Comparison of ENCODE assay signal across 23 cellular contexts in the genomic region with DNA sequence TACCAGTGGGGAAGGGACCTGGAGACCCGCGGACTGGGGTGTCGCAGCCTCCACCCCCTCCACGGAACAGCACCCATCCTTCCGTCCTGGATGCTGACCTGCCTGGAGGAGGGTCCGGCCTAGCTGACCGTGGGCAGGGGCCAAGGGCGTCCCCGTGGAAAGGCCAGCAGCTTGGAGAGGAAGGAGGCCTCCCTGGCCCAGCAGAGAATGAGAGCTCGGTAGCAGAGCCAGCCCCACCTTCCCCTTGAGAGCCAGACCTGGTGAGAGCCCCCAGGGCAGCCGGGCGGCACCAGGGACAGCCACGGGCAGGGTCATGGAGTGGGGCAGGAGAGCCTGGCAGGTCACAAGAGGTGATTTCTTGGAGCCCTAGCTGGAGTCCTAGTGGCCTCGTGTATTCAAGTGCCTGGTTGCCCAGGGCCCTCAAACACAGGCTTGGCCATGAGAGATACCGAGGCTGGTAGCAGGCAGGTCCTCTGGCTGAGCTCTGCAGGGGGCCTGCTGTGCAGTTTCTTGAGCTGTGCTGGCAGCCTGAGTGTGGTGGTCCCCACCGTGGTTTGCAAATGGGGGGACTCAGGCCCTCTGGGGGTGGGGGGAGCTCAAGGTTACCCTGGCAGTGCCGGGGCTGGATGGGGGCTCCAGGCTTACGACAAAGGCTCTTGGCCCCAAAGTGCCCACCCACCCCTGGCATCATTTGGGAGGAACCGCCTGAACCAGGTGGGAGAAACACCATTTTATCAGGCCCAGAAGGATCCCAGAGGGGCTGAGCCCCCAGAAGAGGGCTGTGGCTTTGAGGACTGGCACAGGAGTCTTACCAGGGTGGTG. TPM values are rescaled to one million over a fixed set of nuclear protein-coding genes. Genes with fewer than 3 reads are reported as not detected.
DNase-seq lines count a peak whose midpoint lies in the region; ATAC-seq and TF ChIP-seq lines count a peak whose summit lies in the region.
"Had no signal": no experiment of that assay in that cellular context is flagged by ENCODE, and none has a peak within 500 bp of the region (broad histone marks: within the 10 kb centered on the region; RNA-seq: fewer than 3 reads in every experiment).

No MANE protein-coding gene starts in this region.

- no peaks in the 10 kb centered on the region for H3K27me3 ChIP-seq in right cardiac atrium (ENCODE audit: control insufficient read depth, insufficient read depth)
- H3K27me3 ChIP-seq in left ventricle myocardium inferior (ENCODE audit: low read depth), result no peaks in the 10 kb centered on the region
- no peaks in the 10 kb centered on the region for H3K27me3 ChIP-seq in neuronal stem cell (ENCODE audit: control insufficient read depth in 3 of 3, insufficient read depth in 3 of 3, low read depth in 1 of 3, low read length in 3 of 3)
- H3K27me3 ChIP-seq in vagina, result no peaks in the 10 kb centered on the region
- H3K27me3 ChIP-seq in left lung, result no peaks in the 10 kb centered on the region

- H3K23ac ChIP-seq in neuronal stem cell (ENCODE audit: low read depth, low read length, poor library complexity), result no peak overlapping the region

- intact Hi-C loops in right cardiac atrium (cut with DNase I) (loop anchor here (5.0 to 10.0 kb wide), 5 partner anchors 58 to 585 kb away; a partner anchor contains a TSS), left ventricle myocardium inferior (cut with micrococcal nuclease) (loop anchor here (5.0 to 10.0 kb wide), 2 partner anchors 65 to 113 kb away; a partner anchor contains a TSS), vagina (cut with DNase I) (loop anchor here (5.0 to 10.0 kb wide), 3 partner anchors 88 to 585 kb away; no protein-coding TSS in a partner anchor), left lung (cut with DNase I) (loop anchor here (10.0 kb wide), 2 partner anchors 105 to 215 kb away; no protein-coding TSS in a partner anchor)

- H3K4me3 ChIP-seq in right cardiac atrium (ENCODE audit: low read length) (no peak overlapping the region), left ventricle myocardium inferior (no peak overlapping the region), NB4 (ENCODE audit: low read depth, low read length) (no peak overlapping the region), neuronal stem cell (ENCODE audit: low read length in 2 of 2) (no peak overlapping the region), vagina (no peak overlapping the region), left lung (no peak overlapping the region)
- H3K4me3 ChIP-seq: A549, PC-9 had no signal

- H2AFZ ChIP-seq in neuronal stem cell (ENCODE audit: low read length), result no peak overlapping the region
- H2AFZ ChIP-seq: PC-9 had no signal

- no peak overlapping the region for H4K8ac ChIP-seq in neuronal stem cell (ENCODE audit: low read depth, low read length)

- no peaks in the 10 kb centered on the region for H3K36me3 ChIP-seq in left ventricle myocardium inferior
- no peaks in the 10 kb centered on the region for H3K36me3 ChIP-seq in neuronal stem cell (replicated peaks in 1 of 2; ENCODE audit: control insufficient read depth in 2 of 2, insufficient read depth in 2 of 2, low read length in 2 of 2)
- H3K36me3 ChIP-seq in vagina, result no peaks in the 10 kb centered on the region
- H3K36me3 ChIP-seq in left lung, result no peaks in the 10 kb centered on the region

- H3K14ac ChIP-seq in neuronal stem cell (ENCODE audit: low read length), result peak overlapping the region; percentile 38

- no peak overlapping the region for H3K4me2 ChIP-seq in neuronal stem cell (ENCODE audit: insufficient read depth, low read length, poor library complexity, severe bottlenecking)
- H3K4me2 ChIP-seq: A549, PC-9 had no signal

- no peak overlapping the region for H2BK15ac ChIP-seq in neuronal stem cell (ENCODE audit: low read length)

- TF ChIP-seq CTCF in left ventricle myocardium inferior (IDR thresholded peaks at IDR 0.05; ENCODE audit: borderline replicate concordance) (no peak), NB4 (IDR thresholded peaks at IDR 0.05; ENCODE audit: low read depth, low read length) (no peak), vagina (IDR thresholded peaks at IDR 0.05) (no peak), left lung (IDR thresholded peaks at IDR 0.05) (no peak)

- DNase-seq in right cardiac atrium (peak in 2 of 3 donors; percentile 5 to 50), left ventricle myocardium inferior (no peak), NB4 (ENCODE audit: low read depth) (peak; percentile 14), neuronal stem cell (ENCODE audit: low spot score) (no peak), vagina (ENCODE audit: extremely low spot score in 2 of 2) (no peak), left lung (no peak), SKM-1 (lab: John Stamatoyannopoulos, UW; ENCODE audit: unreplicated experiment) (no peak)
- DNase-seq: Caco-2; CD4-positive, CD25-positive, alpha-beta regulatory T cell; DMS 273 treated with DMSO at 0.1 percent for 48 hours; DMS79 treated with DMSO at 0.1 percent for 48 hours; MM.1S; NCI-H1092; NCI-H2029; NCI-H2227 treated with DMSO at 0.1 percent for 48 hours; NCI-H510A treated with DMSO at 0.1 percent for 48 hours; NCI-H748 treated with DMSO at 0.1 percent for 48 hours; PC-9 had no signal

- no peak overlapping the region for H3K4ac ChIP-seq in neuronal stem cell (ENCODE audit: low read length)

- no peak for ATAC-seq in right cardiac atrium
- ATAC-seq in left lung, result no peak
- ATAC-seq: A549, HCT116 had no signal

- peak overlapping the region; percentile 16 for H2BK120ac ChIP-seq in neuronal stem cell (ENCODE audit: low read depth, low read length)

- no peak overlapping the region for H2BK12ac ChIP-seq in neuronal stem cell (ENCODE audit: low read length)

- H3K9ac ChIP-seq in neuronal stem cell (ENCODE audit: low read depth, low read length, poor library complexity), result peak overlapping the region; percentile 60

- H3K4me1 ChIP-seq in right cardiac atrium (ENCODE audit: control insufficient read depth, insufficient read depth, low read length) (peaks cover 15% of the 10 kb centered on the region), left ventricle myocardium inferior (peaks cover 52% of the 10 kb centered on the region), neuronal stem cell (ENCODE audit: control insufficient read depth in 2 of 2, insufficient read depth in 1 of 2, low read depth in 1 of 2, low read length in 2 of 2) (peaks cover 5 to 10% of the 10 kb centered on the region in 2 donors), vagina (peaks cover 80% of the 10 kb centered on the region), left lung (peaks cover 21 to 39% of the 10 kb centered on the region in 2 donors)
- H3K4me1 ChIP-seq: A549 had no signal

- no peak overlapping the region for H4K91ac ChIP-seq in neuronal stem cell (ENCODE audit: low read depth, low read length, poor library complexity)

- H3K27ac ChIP-seq in right cardiac atrium (ENCODE audit: low read length), result no peak overlapping the region
- H3K27ac ChIP-seq in left ventricle myocardium inferior (replicated peaks), result no peak overlapping the region
- H3K27ac ChIP-seq in neuronal stem cell (replicated peaks; ENCODE audit: low read length), result no peak overlapping the region
- H3K27ac ChIP-seq in vagina, result peak overlapping the region; percentile 51
- H3K27ac ChIP-seq in left lung, result no peak overlapping the region
- H3K27ac ChIP-seq: A549, PC-9, RWPE1 had no signal

- H3K9me3 ChIP-seq in right cardiac atrium (ENCODE audit: control insufficient read depth, low read length) (no peaks in the 10 kb centered on the region), left ventricle myocardium inferior (replicated peaks) (no peaks in the 10 kb centered on the region), neuronal stem cell (replicated peaks in 1 of 2; ENCODE audit: control insufficient read depth in 2 of 2, insufficient read depth in 1 of 2, low read depth in 1 of 2, low read length in 2 of 2) (no peaks in the 10 kb centered on the region), vagina (no peaks in the 10 kb centered on the region), left lung (no peaks in the 10 kb centered on the region)
- H3K9me3 ChIP-seq: A549, Caco-2 had no signal

- H3K18ac ChIP-seq in neuronal stem cell (ENCODE audit: low read length), result peak overlapping the region; percentile 2

- 72% methylated on average over 19 of the region's 19 CpGs for WGBS in right cardiac atrium
- no CpG with 5 or more reads among the region's 19 CpGs for WGBS in neuronal stem cell (ENCODE audit: extremely low coverage in 2 of 2, insufficient read length in 2 of 2, insufficient replicate concordance in 1 of 2), 2 donors

- peaks cover 3% of the 10 kb centered on the region for H3K79me1 ChIP-seq in neuronal stem cell (ENCODE audit: low read depth, low read length)

- no peak for TF ChIP-seq POLR2A in NB4 (IDR thresholded peaks at IDR 0.05; ENCODE audit: extremely low read depth, insufficient read length)
- TF ChIP-seq POLR2A in vagina (IDR thresholded peaks at IDR 0.05), result no peak

- H2AK5ac ChIP-seq in neuronal stem cell (ENCODE audit: low read depth, low read length), result peak overlapping the region; percentile 94

- no peak overlapping the region for H2BK5ac ChIP-seq in neuronal stem cell (ENCODE audit: low read length)

RNA-seq across cellular contexts. Expression of a gene that starts 7.6 kb away (rescaled TPM):
- 10 to 100 TPM; 11.4 to 24.0 (median 14.3) TPM for total RNA-seq in right cardiac atrium
- 11.5 TPM for polyA plus RNA-seq in right cardiac atrium
- 27.1 TPM for total RNA-seq in left ventricle myocardium inferior
- polyA plus RNA-seq in neuronal stem cell (2013, experiment 1 of 2), result not detected
- polyA plus RNA-seq in neuronal stem cell (2013, experiment 2 of 2), result 0.01 TPM
- total RNA-seq in vagina, result 3.7 TPM
- total RNA-seq in left lung, result 1 to 10 TPM; 4.2 to 6.2 TPM
- total RNA-seq: H1, LHCN-M2, PC-9 had no signal
- polyA plus RNA-seq: A549, H1 had no signal

RNA-seq across cellular contexts. Expression of a gene that starts 7.7 kb away (rescaled TPM):
- total RNA-seq in right cardiac atrium (10 to 100 TPM in 3 of 4 donors, 1 to 10 TPM in 1; 3.9 to 24.2 (median 15.3) TPM), left ventricle myocardium inferior (36.0 TPM), vagina (8.1 TPM), left lung (1 to 10 TPM; 2.7 to 6.9 TPM)
- polyA plus RNA-seq in right cardiac atrium, result 13.4 TPM
- not detected for polyA plus RNA-seq in neuronal stem cell (2013, experiment 1 of 2)
- not detected for polyA plus RNA-seq in neuronal stem cell (2013, experiment 2 of 2)
- total RNA-seq: H1, LHCN-M2, PC-9 had no signal
- polyA plus RNA-seq: A549, H1 had no signal

RNA-seq across cellular contexts. Expression of a gene that starts 39.1 kb away (rescaled TPM):
- total RNA-seq in right cardiac atrium, result under 1 TPM in 3 of 4 donors, not detected in 1; 0.23 to 0.51 (median 0.35) TPM
- 0.20 TPM for polyA plus RNA-seq in right cardiac atrium
- total RNA-seq in left ventricle myocardium inferior, result not detected
- 0.07 TPM for polyA plus RNA-seq in neuronal stem cell (2013, experiment 1 of 2)
- 0.06 TPM for polyA plus RNA-seq in neuronal stem cell (2013, experiment 2 of 2)
- total RNA-seq in vagina, result 3.7 TPM
- total RNA-seq in left lung, result 1 to 10 TPM in 1 of 2 donors, under 1 TPM in 1; 0.79 to 2.3 TPM
- total RNA-seq: LHCN-M2, PC-9 had no signal
- polyA plus RNA-seq: A549 had no signal

Comparison
In these comparisons a context has a peak if more than half of its experiments do, and no peak if none do; other contexts are left out.
1. DNase-seq: peak in right cardiac atrium (2 of 3) and NB4 (single experiment); none in left ventricle myocardium inferior (single experiment), neuronal stem cell (single experiment), vagina (0 of 2), left lung (0 of 2) and SKM-1 (single experiment).